Comparison of ENCODE assay signal across 8 cellular contexts in the genomic region with DNA sequence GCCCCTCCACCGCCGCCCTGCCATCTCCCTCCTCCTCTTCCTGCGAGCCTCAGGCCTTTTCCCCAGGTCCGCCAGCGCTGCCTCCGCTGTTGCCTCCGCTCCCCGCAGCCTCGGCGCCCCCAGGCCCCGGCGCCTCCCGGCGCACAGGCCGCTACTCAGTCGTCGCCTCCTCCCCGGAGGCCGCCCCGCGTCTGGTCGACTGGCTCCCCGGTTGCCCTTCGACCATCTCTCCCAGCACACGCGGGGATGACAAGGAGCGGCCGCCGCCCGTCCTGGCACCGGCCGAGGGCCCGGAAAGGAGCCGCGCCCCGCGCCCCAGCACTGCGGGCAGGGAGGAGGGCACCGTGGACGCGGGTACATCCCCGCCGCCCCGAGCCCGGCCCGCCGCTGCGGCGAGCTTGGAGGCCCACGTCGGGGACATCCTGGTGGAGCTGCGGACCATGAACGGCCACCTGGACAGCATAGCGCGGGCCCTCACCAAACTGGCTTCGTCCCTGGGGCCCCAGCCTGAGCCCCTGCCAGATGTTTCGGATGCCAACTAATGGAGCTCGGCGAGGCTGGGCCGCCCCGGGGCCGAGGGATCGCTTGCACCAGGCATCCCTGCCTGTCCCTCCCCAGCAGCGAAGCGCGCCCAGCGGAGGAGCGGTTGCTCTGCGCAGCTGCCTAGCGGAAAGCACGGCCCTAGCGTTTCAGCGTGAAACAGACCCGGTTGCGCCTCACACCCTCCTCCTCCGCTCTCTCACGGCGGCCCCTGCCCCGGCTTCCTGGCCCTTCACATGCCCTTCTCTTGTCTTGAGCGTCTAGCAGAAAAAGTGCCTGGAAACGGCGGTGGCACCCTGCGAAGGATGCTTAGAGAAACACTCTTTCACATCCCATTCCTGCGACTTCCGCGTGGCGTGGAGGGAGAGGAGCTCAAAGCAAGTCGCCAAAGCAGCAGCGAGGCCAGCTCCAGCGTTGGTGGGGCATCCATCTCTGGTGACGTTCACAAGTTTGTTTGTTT.
DNase-seq lines count a peak whose midpoint lies in the region; ATAC-seq and TF ChIP-seq lines count a peak whose summit lies in the region.

No MANE protein-coding gene starts in this region.

- DNase-seq in AG04450 (ENCODE audit: low read depth, low spot score), result no peak
- DNase-seq in activated B cell treated with CpG ODN at 0.5 μM for 24 hours, result peak; percentile 45
- peak; percentile 43 for DNase-seq in midbrain (lab: John Stamatoyannopoulos, UW)
- DNase-seq in stimulated activated naive B cell treated with anti-CD40 and anti-IgM and Interleukin-4, amounts not matched to agents 10 μg/mL and 1 μg/mL and 100 μg/mL, for 72 hours, result peak; percentile 26
- DNase-seq in NCI-H1436 (lab: John Stamatoyannopoulos, UW), result no peak

- TF ChIP-seq CTCF in AG04450 (IDR thresholded peaks at IDR 0.05; ENCODE audit: low read depth, low read length) (peak; percentile 14; the same call in 1 of the 2 replicates), activated B cell treated with CpG ODN at 0.5 μM for 24 hours (IDR thresholded peaks at IDR 0.05) (no peak)

- CTCF ChIA-PET in AG04450 (lab: Charles Lee), result interaction anchor here (0.8 to 1.2 kb wide), 3 partner anchors 10 to 1033 kb away, joined by 3 to 5 read pairs (median 3); no protein-coding TSS in a partner anchor
- CTCF ChIA-PET in activated B cell treated with CpG ODN at 0.5 μM for 24 hours (lab: Charles Lee), result no interaction called here

- H3K36me3 Mint-ChIP-seq in activated B cell treated with CpG ODN at 0.5 μM for 24 hours (ENCODE audit: low read depth), result no peaks in the 10 kb centered on the region
- no peaks in the 10 kb centered on the region for H3K36me3 Mint-ChIP-seq in dendritic cell treated with granulocyte-macrophage colony-stimulating factor and Interleukin-4, amounts not matched to agents 40 ng/mL and 50 ng/mL, for 4 days (ENCODE audit: low read depth)
- no peaks in the 10 kb centered on the region for H3K36me3 Mint-ChIP-seq in stimulated activated naive B cell treated with anti-CD40 and anti-IgM and Interleukin-4, amounts not matched to agents 10 μg/mL and 1 μg/mL and 100 μg/mL, for 72 hours

- H3K4me3 Mint-ChIP-seq in activated B cell treated with CpG ODN at 0.5 μM for 24 hours, result peak overlapping the region; percentile 71
- peak overlapping the region; percentile 63 for H3K4me3 Mint-ChIP-seq in dendritic cell treated with granulocyte-macrophage colony-stimulating factor and Interleukin-4, amounts not matched to agents 40 ng/mL and 50 ng/mL, for 4 days
- H3K4me3 Mint-ChIP-seq in stimulated activated naive B cell treated with anti-CD40 and anti-IgM and Interleukin-4, amounts not matched to agents 10 μg/mL and 1 μg/mL and 100 μg/mL, for 72 hours, result peak overlapping the region; percentile 70 to 84

- H3K9me3 ChIP-seq in AG04450 (ENCODE audit: control insufficient read depth, insufficient read depth, low read length), result peaks cover 3% of the 10 kb centered on the region; the same call in 1 of the 2 replicates

- no peak overlapping the region for H3K27ac Mint-ChIP-seq in activated B cell treated with CpG ODN at 0.5 μM for 24 hours
- H3K27ac Mint-ChIP-seq in dendritic cell treated with granulocyte-macrophage colony-stimulating factor and Interleukin-4, amounts not matched to agents 40 ng/mL and 50 ng/mL, for 4 days, result no peak overlapping the region
- no peak overlapping the region for H3K27ac Mint-ChIP-seq in stimulated activated naive B cell treated with anti-CD40 and anti-IgM and Interleukin-4, amounts not matched to agents 10 μg/mL and 1 μg/mL and 100 μg/mL, for 72 hours

- peak overlapping the region; percentile 13; the same call in 1 of the 2 replicates for H3K4me3 ChIP-seq in AG04450 (ENCODE audit: low read depth, low read length)

- no peaks in the 10 kb centered on the region for H3K9me3 Mint-ChIP-seq in activated B cell treated with CpG ODN at 0.5 μM for 24 hours
- H3K9me3 Mint-ChIP-seq in dendritic cell treated with granulocyte-macrophage colony-stimulating factor and Interleukin-4, amounts not matched to agents 40 ng/mL and 50 ng/mL, for 4 days, result no peaks in the 10 kb centered on the region
- no peaks in the 10 kb centered on the region for H3K9me3 Mint-ChIP-seq in stimulated activated naive B cell treated with anti-CD40 and anti-IgM and Interleukin-4, amounts not matched to agents 10 μg/mL and 1 μg/mL and 100 μg/mL, for 72 hours

- POLR2A ChIA-PET in AG04450 (lab: Yijun Ruan, JAX), result no interaction called here
- POLR2A ChIA-PET in activated B cell treated with CpG ODN at 0.5 μM for 24 hours (lab: Charles Lee), result interaction anchor here (1.6 kb wide), 1 partner anchor 286 kb away, joined by 4 read pairs; a partner anchor contains a TSS

- intact Hi-C loops in activated B cell treated with CpG ODN at 0.5 μM for 24 hours (cut with micrococcal nuclease), result loop anchor here (2.0 kb wide), 1 partner anchor 13 kb away; no protein-coding TSS in a partner anchor
- intact Hi-C loops in dendritic cell treated with granulocyte-macrophage colony-stimulating factor and Interleukin-4, amounts not matched to agents 40 ng/mL and 50 ng/mL, for 4 days (cut with micrococcal nuclease), result no loop called here

- no peak overlapping the region for H3K27ac ChIP-seq in AG04450 (ENCODE audit: low read depth, low read length)

- peaks cover 18% of the 10 kb centered on the region for H3K27me3 Mint-ChIP-seq in activated B cell treated with CpG ODN at 0.5 μM for 24 hours
- peaks cover 38% of the 10 kb centered on the region for H3K27me3 Mint-ChIP-seq in dendritic cell treated with granulocyte-macrophage colony-stimulating factor and Interleukin-4, amounts not matched to agents 40 ng/mL and 50 ng/mL, for 4 days
- H3K27me3 Mint-ChIP-seq in stimulated activated naive B cell treated with anti-CD40 and anti-IgM and Interleukin-4, amounts not matched to agents 10 μg/mL and 1 μg/mL and 100 μg/mL, for 72 hours, result peaks cover 27 to 42% of the 10 kb centered on the region in 2 donors

- H3K4me1 Mint-ChIP-seq in activated B cell treated with CpG ODN at 0.5 μM for 24 hours, result peaks cover 40% of the 10 kb centered on the region
- peaks cover 28% of the 10 kb centered on the region for H3K4me1 Mint-ChIP-seq in dendritic cell treated with granulocyte-macrophage colony-stimulating factor and Interleukin-4, amounts not matched to agents 40 ng/mL and 50 ng/mL, for 4 days (ENCODE audit: low read depth)
- peaks cover 21 to 48% of the 10 kb centered on the region in 2 donors for H3K4me1 Mint-ChIP-seq in stimulated activated naive B cell treated with anti-CD40 and anti-IgM and Interleukin-4, amounts not matched to agents 10 μg/mL and 1 μg/mL and 100 μg/mL, for 72 hours

- ATAC-seq in activated B cell treated with CpG ODN at 0.5 μM for 24 hours (ENCODE audit: low read depth) (peak; percentile 71), HG03457 (IDR thresholded peaks at IDR 0.05; ENCODE audit: unreplicated experiment) (no peak), GM21717 (IDR thresholded peaks at IDR 0.05; ENCODE audit: unreplicated experiment) (no peak)
- ATAC-seq in stimulated activated naive B cell treated with anti-CD40 and anti-IgM and Interleukin-4, amounts not matched to agents 10 μg/mL and 1 μg/mL and 100 μg/mL, for 72 hours (replicated peaks), result peak; percentile 75 to 83

- H3K27me3 ChIP-seq in AG04450 (ENCODE audit: control insufficient read depth, insufficient read depth, low read length), result no peaks in the 10 kb centered on the region

Comparison
In these comparisons a context has a peak if more than half of its experiments do, and no peak if none do; other contexts are left out.
1. DNase-seq: peak in activated B cell treated with CpG ODN at 0.5 μM for 24 hours (single experiment), midbrain (single experiment) and stimulated activated naive B cell treated with anti-CD40 and anti-IgM and Interleukin-4, amounts not matched to agents 10 μg/mL and 1 μg/mL and 100 μg/mL, for 72 hours (single experiment); none in AG04450 (single experiment) and NCI-H1436 (single experiment).
2. ATAC-seq: peak in activated B cell treated with CpG ODN at 0.5 μM for 24 hours (single experiment) and stimulated activated naive B cell treated with anti-CD40 and anti-IgM and Interleukin-4, amounts not matched to agents 10 μg/mL and 1 μg/mL and 100 μg/mL, for 72 hours (2 of 2); none in HG03457 (single experiment) and GM21717 (single experiment).
3. Peak in every context shown above with its lines, with median percentiles within 50 percentile points of each other: H3K4me3 Mint-ChIP-seq.